Comparison of ENCODE assay signal across 8 cellular contexts in genomic region chr11:65817815-65818680, GRCh38. TPM values are rescaled to one million over a fixed set of nuclear protein-coding genes. Genes with fewer than 3 reads are reported as not detected.
DNase-seq lines count a peak whose midpoint lies in the region; ATAC-seq and TF ChIP-seq lines count a peak whose summit lies in the region.

No MANE protein-coding gene starts in this region.

- H3K4me1 Mint-ChIP-seq in CD4-positive, alpha-beta T cell (ENCODE audit: low read depth): peaks cover 11% of the 10 kb centered on the region
- H3K4me1 Mint-ChIP-seq in endodermal cell (peaks cover 10% of the 10 kb centered on the region), mesothelial cell of epicardium (peaks cover 18% of the 10 kb centered on the region)

- H3K9me3 ChIP-seq in CD4-positive, alpha-beta T cell (ENCODE audit: control insufficient read depth, low read length): no peaks in the 10 kb centered on the region
- no peaks in the 10 kb centered on the region for H3K9me3 ChIP-seq in endodermal cell (ENCODE audit: control insufficient read depth, low read length)

- no peaks in the 10 kb centered on the region for H3K27me3 ChIP-seq in CD4-positive, alpha-beta T cell (ENCODE audit: control insufficient read depth, insufficient read depth, low read length)
- H3K27me3 ChIP-seq in endodermal cell (ENCODE audit: control insufficient read depth, insufficient read depth, low read length, poor library complexity, severe bottlenecking): peaks cover 15% of the 10 kb centered on the region

- H3K36me3 ChIP-seq in endodermal cell (ENCODE audit: control insufficient read depth, insufficient read depth, low read length): no peaks in the 10 kb centered on the region

- peak; percentile 99 for TF ChIP-seq CTCF in CD4-positive, alpha-beta T cell (IDR thresholded peaks at IDR 0.05)
- TF ChIP-seq CTCF in endodermal cell (conservative IDR thresholded peaks at IDR 0.05) (peak; percentile 100), mesothelial cell of epicardium (IDR thresholded peaks at IDR 0.05; ENCODE audit: unreplicated experiment) (peak; percentile 99)

- no peaks in the 10 kb centered on the region for H3K27me3 Mint-ChIP-seq in CD4-positive, alpha-beta T cell
- H3K27me3 Mint-ChIP-seq in endodermal cell (ENCODE audit: insufficient read depth): peaks cover 12% of the 10 kb centered on the region
- no peaks in the 10 kb centered on the region for H3K27me3 Mint-ChIP-seq in mesothelial cell of epicardium (ENCODE audit: low read depth)

- H3K36me3 Mint-ChIP-seq in CD4-positive, alpha-beta T cell (ENCODE audit: low read depth): no peaks in the 10 kb centered on the region
- H3K36me3 Mint-ChIP-seq in endodermal cell (ENCODE audit: low read depth) (no peaks in the 10 kb centered on the region), mesothelial cell of epicardium (no peaks in the 10 kb centered on the region)

- peak; percentile 89 for ATAC-seq in CD4-positive, alpha-beta T cell (ENCODE audit: poor library complexity)
- peak; percentile 78 for ATAC-seq in GM19463 (IDR thresholded peaks at IDR 0.05; ENCODE audit: unreplicated experiment)

- H3K27ac ChIP-seq in CD4-positive, alpha-beta T cell (ENCODE audit: low read depth, low read length): no peak overlapping the region
- no peak overlapping the region for H3K27ac ChIP-seq in endodermal cell (ENCODE audit: low read depth, low read length)

- peak; percentile 84 to 97 (median 94) for DNase-seq in CD4-positive, alpha-beta T cell
- DNase-seq in HT1080 (ENCODE audit: low read depth) (peak; percentile 77), NOMO-1 (lab: John Stamatoyannopoulos, UW; ENCODE audit: unreplicated experiment in 2 of 2) (peak; percentile 80 to 89), endodermal cell (peak; percentile 98), mesothelial cell of epicardium (ENCODE audit: low spot score in 2 of 2, unreplicated experiment in 2 of 2) (peak; percentile 92 to 98)
- DNase-seq in activated CD8-positive, alpha-beta memory T cell treated with anti-CD3 and anti-CD28 coated beads, Interleukin-2, amount 50 U/mL, for 1 hour (ENCODE audit: extremely low read depth): peak; percentile 76
- DNase-seq in stimulated activated CD8-positive, alpha-beta memory T cell treated with anti-CD3 and anti-CD28 coated beads, Interleukin-15, amount 100 ng/mL, for 24 hours (ENCODE audit: low read depth): peak; percentile 98

- WGBS in endodermal cell (ENCODE audit: insufficient coverage in 1 of 2, insufficient read length in 1 of 2), 2 experiments: 11 to 29% methylated on average over 20 to 72 of the region's 74 CpGs

- intact Hi-C loops in CD4-positive, alpha-beta T cell (cut with DNase I, micrococcal nuclease): loop anchor here (1.0 to 2.0 kb wide), 6 partner anchors 37 to 192 kb away; partner anchors contain the start of gene AP5B1 (in 2 of the 2)

- H3K9me3 Mint-ChIP-seq in CD4-positive, alpha-beta T cell: no peaks in the 10 kb centered on the region
- H3K9me3 Mint-ChIP-seq in endodermal cell: no peaks in the 10 kb centered on the region
- no peaks in the 10 kb centered on the region for H3K9me3 Mint-ChIP-seq in mesothelial cell of epicardium

- POLR2A ChIA-PET in CD4-positive, alpha-beta T cell (lab: Charles Lee): interaction anchor here (0.6 to 2.9 kb wide), 5 partner anchors 38 to 106 kb away, joined by 3 to 18 read pairs (median 7); partner anchors contain the start of genes AP5B1, KAT5 and MUS81

- H3K4me3 ChIP-seq in endodermal cell (ENCODE audit: low read length): peak overlapping the region; percentile 86

- peak overlapping the region; percentile 53 for H3K9ac ChIP-seq in endodermal cell (ENCODE audit: extremely low read depth, low read length, poor library complexity, severe bottlenecking)

- no peaks in the 10 kb centered on the region for H3K4me1 ChIP-seq in endodermal cell (ENCODE audit: control insufficient read depth, insufficient read depth, low read length)

- peak overlapping the region; percentile 81 for H3K4me3 Mint-ChIP-seq in CD4-positive, alpha-beta T cell
- H3K4me3 Mint-ChIP-seq in endodermal cell (peak overlapping the region; percentile 55), mesothelial cell of epicardium (peak overlapping the region; percentile 67)

- H3K27ac Mint-ChIP-seq in CD4-positive, alpha-beta T cell: peak overlapping the region; percentile 67
- H3K27ac Mint-ChIP-seq in endodermal cell (no peak overlapping the region), mesothelial cell of epicardium (peak overlapping the region; percentile 90)

- CTCF ChIA-PET in CD4-positive, alpha-beta T cell (lab: Charles Lee): interaction anchor here (0.7 to 4.5 kb wide), 16 partner anchors 8 to 113 kb away, joined by 3 to 39 read pairs (median 4); partner anchors contain the start of genes AP5B1, CCDC85B, KAT5 and SNX32

RNA-seq across cellular contexts. Expression of gene SNX32, which starts 15.7 kb away (rescaled TPM):
- under 1 TPM; 0.33 to 0.61 TPM for total RNA-seq in CD4-positive, alpha-beta T cell
- total RNA-seq in HT1080 (2014; rRNA removed; shearing (Covaris generic)): not detected in 2 replicates
- polyA plus RNA-seq in HT1080 (2015; cell fraction: cytosol; rRNA removed): not detected in 2 replicates
- 0.17 and 0.18 TPM in 2 replicates for polyA plus RNA-seq in HT1080 (2015; cell fraction: nucleus; rRNA removed)
- 1 to 10 TPM; 1.5 to 4.3 TPM for total RNA-seq in endodermal cell
- polyA plus RNA-seq in endodermal cell (2013, experiment 1 of 2): 3.7 TPM
- 1.9 TPM for polyA plus RNA-seq in endodermal cell (2013, experiment 2 of 2)
- total RNA-seq in mesothelial cell of epicardium: 6.8 to 10.7 TPM (median 7.5 TPM) in 3 replicates

RNA-seq across cellular contexts. Expression of gene OVOL1, which starts 31.2 kb away (rescaled TPM):
- total RNA-seq in CD4-positive, alpha-beta T cell: under 1 TPM; 0.20 to 0.52 TPM
- total RNA-seq in HT1080 (2014; rRNA removed; shearing (Covaris generic)): not detected in 2 replicates
- not detected in 2 replicates for polyA plus RNA-seq in HT1080 (2015; cell fraction: cytosol; rRNA removed)
- polyA plus RNA-seq in HT1080 (2015; cell fraction: nucleus; rRNA removed): not detected in 2 replicates
- total RNA-seq in endodermal cell: 1 to 10 TPM; 3.4 to 5.5 TPM
- polyA plus RNA-seq in endodermal cell (2013, experiment 1 of 2): 1.0 TPM
- polyA plus RNA-seq in endodermal cell (2013, experiment 2 of 2): 0.75 TPM
- total RNA-seq in mesothelial cell of epicardium: 3.9 to 4.7 TPM (median 4.3 TPM) in 3 replicates

RNA-seq across cellular contexts. Expression of gene AP5B1, which starts 37.3 kb away (rescaled TPM):
- 10 to 100 TPM; 12.7 to 12.8 TPM for total RNA-seq in CD4-positive, alpha-beta T cell
- total RNA-seq in HT1080 (2014; rRNA removed; shearing (Covaris generic)): 10.3 and 13.6 TPM in 2 replicates
- 6.4 and 8.3 TPM in 2 replicates for polyA plus RNA-seq in HT1080 (2015; cell fraction: cytosol; rRNA removed)
- 10.5 and 12.3 TPM in 2 replicates for polyA plus RNA-seq in HT1080 (2015; cell fraction: nucleus; rRNA removed)
- total RNA-seq in endodermal cell: 10 to 100 TPM; 17.8 to 29.9 TPM
- polyA plus RNA-seq in endodermal cell (2013, experiment 1 of 2): 6.1 TPM
- 6.2 TPM for polyA plus RNA-seq in endodermal cell (2013, experiment 2 of 2)
- 23.3 to 24.9 TPM (median 24.3 TPM) in 3 replicates for total RNA-seq in mesothelial cell of epicardium

RNA-seq across cellular contexts. Expression of gene CFL1, which starts 39.9 kb away (rescaled TPM):
- 100 to 1,000 TPM; 322 to 331 TPM for total RNA-seq in CD4-positive, alpha-beta T cell
- total RNA-seq in HT1080 (2014; rRNA removed; shearing (Covaris generic)): 2,329 and 2,647 TPM in 2 replicates
- 2,316 and 3,158 TPM in 2 replicates for polyA plus RNA-seq in HT1080 (2015; cell fraction: cytosol; rRNA removed)
- polyA plus RNA-seq in HT1080 (2015; cell fraction: nucleus; rRNA removed): 1,183 and 1,528 TPM in 2 replicates
- 1,000 to 10,000 TPM; 1,218 to 1,284 TPM for total RNA-seq in endodermal cell
- 1,019 TPM for polyA plus RNA-seq in endodermal cell (2013, experiment 1 of 2)
- polyA plus RNA-seq in endodermal cell (2013, experiment 2 of 2): 1,005 TPM
- 730 to 758 TPM (median 736 TPM) in 3 replicates for total RNA-seq in mesothelial cell of epicardium

RNA-seq across cellular contexts. Expression of gene MUS81, which starts 42.2 kb away (rescaled TPM):
- 10 to 100 TPM; 37.7 to 39.2 TPM for total RNA-seq in CD4-positive, alpha-beta T cell
- 62.4 and 64.9 TPM in 2 replicates for total RNA-seq in HT1080 (2014; rRNA removed; shearing (Covaris generic))
- polyA plus RNA-seq in HT1080 (2015; cell fraction: cytosol; rRNA removed): 35.3 and 35.6 TPM in 2 replicates
- 176 and 189 TPM in 2 replicates for polyA plus RNA-seq in HT1080 (2015; cell fraction: nucleus; rRNA removed)
- total RNA-seq in endodermal cell (10 to 100 TPM; 51.0 to 64.5 TPM), mesothelial cell of epicardium (73.3 to 74.9 TPM (median 73.7 TPM) in 3 replicates)
- polyA plus RNA-seq in endodermal cell (2013, experiment 1 of 2): 64.5 TPM
- polyA plus RNA-seq in endodermal cell (2013, experiment 2 of 2): 60.0 TPM
